Comparison of ENCODE assay signal across 10 cellular contexts in the genomic region with DNA sequence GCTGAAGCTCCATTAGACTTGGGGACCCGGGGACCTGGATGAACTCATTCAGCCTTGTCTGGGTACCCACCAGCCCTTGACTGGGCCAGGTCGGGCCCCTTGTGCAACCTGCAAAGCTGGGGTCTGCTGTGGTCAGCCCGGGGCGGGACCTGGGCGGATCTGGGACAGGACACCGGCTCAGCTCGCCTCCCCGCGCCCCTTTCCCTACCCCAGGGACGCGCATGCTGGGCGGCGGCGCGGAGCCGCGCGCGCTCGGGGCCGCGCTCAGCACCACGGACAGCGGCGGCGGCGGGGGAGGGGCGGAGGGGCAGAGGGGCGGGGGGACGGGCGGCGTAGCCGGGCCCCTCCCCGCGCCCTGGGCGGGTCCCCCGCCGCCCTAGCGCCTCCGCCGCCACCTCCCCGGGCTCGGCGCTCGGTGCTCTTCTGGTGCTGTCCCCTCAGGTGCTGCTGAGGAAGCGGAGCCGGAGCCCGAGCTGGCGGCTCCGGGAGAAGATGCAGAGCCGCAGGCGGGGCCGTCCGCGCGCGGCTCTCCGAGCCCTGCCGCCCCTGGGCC. TPM values are rescaled to one million over a fixed set of nuclear protein-coding genes. Genes with fewer than 3 reads are reported as not detected.
A peak's percentile ranks its signal among the peaks of the same experiment; 100 is the strongest.
DNase-seq lines count a peak whose midpoint lies in the region; ATAC-seq and TF ChIP-seq lines count a peak whose summit lies in the region.
"Had no signal": no experiment of that assay in that cellular context is flagged by ENCODE, and none has a peak within 500 bp of the region (broad histone marks: within the 10 kb centered on the region; RNA-seq: fewer than 3 reads in every experiment).

No MANE protein-coding gene starts in this region.

- H3K9me3 ChIP-seq in SK-N-SH (no peaks in the 10 kb centered on the region), skeletal muscle satellite cell (replicated peaks; ENCODE audit: low read length) (no peaks in the 10 kb centered on the region)
- H3K9me3 ChIP-seq: Peyer's patch had no signal

- TF ChIP-seq EP300 in SK-N-SH (IDR thresholded peaks at IDR 0.05; ENCODE audit: borderline replicate concordance in 1 of 2, low read depth in 1 of 2, low read length in 1 of 2) = no peak

- H2AFZ ChIP-seq in SK-N-SH (ENCODE audit: low read depth) = no peak overlapping the region

- peaks cover 4% of the 10 kb centered on the region; the same call in 1 of the 2 replicates for H4K20me1 ChIP-seq in SK-N-SH (ENCODE audit: insufficient read depth)

- DNase-seq in DMS 273 (lab: John Stamatoyannopoulos, UW; ENCODE audit: unreplicated experiment) (peak; percentile 78), DMS 273 treated with DMSO at 0.1 percent for 48 hours (lab: John Stamatoyannopoulos, UW) (no peak), SK-N-SH (peak; percentile 95), left cardiac atrium (no peak), COLO829 (ENCODE audit: low spot score) (no peak)
- DNase-seq in stimulated activated CD4-positive, alpha-beta T cell treated with anti-CD3 and anti-CD28 coated beads, Interleukin-2, amount 100 ng/mL, for 24 hours = no peak

- peak overlapping the region in 1 of 2 experiments; percentile 64; a peak in 1 of 4 replicates for H3K27ac ChIP-seq in SK-N-SH (ENCODE audit: low read depth in 2 of 2, low read length in 1 of 2)
- H3K27ac ChIP-seq: parathyroid adenoma, Peyer's patch had no signal

- H3K36me3 ChIP-seq in SK-N-SH (replicated peaks in 1 of 2; ENCODE audit: control insufficient read depth in 1 of 2, insufficient read depth in 2 of 2, low read length in 1 of 2) = peaks cover 0 to 7% of the 10 kb centered on the region in 2 experiments
- peaks cover 8% of the 10 kb centered on the region for H3K36me3 ChIP-seq in skeletal muscle satellite cell (ENCODE audit: insufficient read depth, low read length)

- peaks cover 4% of the 10 kb centered on the region for H3F3A ChIP-seq in SK-N-SH (replicated peaks; ENCODE audit: insufficient read depth)

- no peaks in the 10 kb centered on the region for H3K27me3 ChIP-seq in SK-N-SH (ENCODE audit: insufficient read depth)
- peaks cover 59% of the 10 kb centered on the region for H3K27me3 ChIP-seq in skeletal muscle satellite cell (ENCODE audit: control insufficient read depth, insufficient read depth, low read length)

- ATAC-seq in left cardiac atrium (peak; percentile 12 to 38), HG02981 (IDR thresholded peaks at IDR 0.05; ENCODE audit: unreplicated experiment) (no peak)

- H3K4me3 ChIP-seq in SK-N-SH (ENCODE audit: low read depth in 2 of 2, low read length in 1 of 2) (peak overlapping the region; percentile 64 to 82), skeletal muscle satellite cell (ENCODE audit: low read length) (peak overlapping the region; percentile 69)

- H3K4me2 ChIP-seq in SK-N-SH (peak overlapping the region; percentile 94; the same call in 1 of the 2 replicates), skeletal muscle satellite cell (ENCODE audit: low read length) (peak overlapping the region; percentile 99)

- H3K9me2 ChIP-seq in SK-N-SH = no peaks in the 10 kb centered on the region

- intact Hi-C loops in left cardiac atrium (cut with DNase I) = no loop called here

- TF ChIP-seq RAD21 in SK-N-SH (IDR thresholded peaks at IDR 0.05; ENCODE audit: low read length) = no peak

- H3K4me1 ChIP-seq in SK-N-SH (ENCODE audit: control insufficient read depth in 1 of 2, insufficient read depth in 2 of 2, low read depth in 1 of 2, low read length in 1 of 2) (peaks cover 0 to 10% of the 10 kb centered on the region in 2 experiments; a peak in 1 of 4 replicates), skeletal muscle satellite cell (ENCODE audit: control insufficient read depth, insufficient read depth, low read length) (peaks cover 17% of the 10 kb centered on the region)
- H3K4me1 ChIP-seq: parathyroid adenoma had no signal

- H3K9ac ChIP-seq in SK-N-SH = no peak overlapping the region; the same call in 1 of the 2 replicates
- no peak overlapping the region for H3K9ac ChIP-seq in skeletal muscle satellite cell (ENCODE audit: low read depth, low read length)

- no peaks in the 10 kb centered on the region for H3K79me2 ChIP-seq in SK-N-SH (ENCODE audit: insufficient read depth)
- H3K79me2 ChIP-seq: parathyroid adenoma had no signal

- CTCF ChIA-PET in SK-N-SH (lab: Yijun Ruan, JAX) = interaction anchor here (0.7 to 16.5 kb wide), 10 partner anchors 8 to 131 kb away, joined by 3 to 263 read pairs (median 4); a partner anchor contains a TSS

- no CpG with 5 or more reads among the region's 59 CpGs for WGBS in SK-N-SH (ENCODE audit: low lambda C conversion rate)

- no peak for TF ChIP-seq CTCF in SK-N-SH (IDR thresholded peaks at IDR 0.05)

- POLR2A ChIA-PET in SK-N-SH (lab: Yijun Ruan, JAX) = interaction anchor here (1.2 kb wide), 1 partner anchor 154 kb away, joined by 3 read pairs; a partner anchor contains a TSS

TF ChIP-seq in SK-N-SH, 30 proteins besides CTCF, POLR2A, EP300 and RAD21:
- TF ChIP-seq, protein P1, sequence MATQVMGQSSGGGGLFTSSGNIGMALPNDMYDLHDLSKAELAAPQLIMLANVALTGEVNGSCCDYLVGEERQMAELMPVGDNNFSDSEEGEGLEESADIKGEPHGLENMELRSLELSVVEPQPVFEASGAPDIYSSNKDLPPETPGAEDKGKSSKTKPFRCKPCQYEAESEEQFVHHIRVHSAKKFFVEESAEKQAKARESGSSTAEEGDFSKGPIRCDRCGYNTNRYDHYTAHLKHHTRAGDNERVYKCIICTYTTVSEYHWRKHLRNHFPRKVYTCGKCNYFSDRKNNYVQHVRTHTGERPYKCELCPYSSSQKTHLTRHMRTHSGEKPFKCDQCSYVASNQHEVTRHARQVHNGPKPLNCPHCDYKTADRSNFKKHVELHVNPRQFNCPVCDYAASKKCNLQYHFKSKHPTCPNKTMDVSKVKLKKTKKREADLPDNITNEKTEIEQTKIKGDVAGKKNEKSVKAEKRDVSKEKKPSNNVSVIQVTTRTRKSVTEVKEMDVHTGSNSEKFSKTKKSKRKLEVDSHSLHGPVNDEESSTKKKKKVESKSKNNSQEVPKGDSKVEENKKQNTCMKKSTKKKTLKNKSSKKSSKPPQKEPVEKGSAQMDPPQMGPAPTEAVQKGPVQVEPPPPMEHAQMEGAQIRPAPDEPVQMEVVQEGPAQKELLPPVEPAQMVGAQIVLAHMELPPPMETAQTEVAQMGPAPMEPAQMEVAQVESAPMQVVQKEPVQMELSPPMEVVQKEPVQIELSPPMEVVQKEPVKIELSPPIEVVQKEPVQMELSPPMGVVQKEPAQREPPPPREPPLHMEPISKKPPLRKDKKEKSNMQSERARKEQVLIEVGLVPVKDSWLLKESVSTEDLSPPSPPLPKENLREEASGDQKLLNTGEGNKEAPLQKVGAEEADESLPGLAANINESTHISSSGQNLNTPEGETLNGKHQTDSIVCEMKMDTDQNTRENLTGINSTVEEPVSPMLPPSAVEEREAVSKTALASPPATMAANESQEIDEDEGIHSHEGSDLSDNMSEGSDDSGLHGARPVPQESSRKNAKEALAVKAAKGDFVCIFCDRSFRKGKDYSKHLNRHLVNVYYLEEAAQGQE (IDR thresholded peaks at IDR 0.05; ENCODE audit: low read depth, low read length) = peak; percentile 93
- no peak for TF ChIP-seq TAF1 (IDR thresholded peaks at IDR 0.05; ENCODE audit: borderline replicate concordance, low read depth, low read length)
TF ChIP-seq in SK-N-SH: peak in this region for 1.

RNA-seq across cellular contexts. Expression of a gene that starts 7.4 kb away (rescaled TPM):
- 31.3 and 37.8 TPM in 2 replicates for polyA plus RNA-seq in SK-N-SH (2012; rRNA removed)
- polyA plus RNA-seq in SK-N-SH (2012; cell fraction: cytosol; rRNA removed) = 12.3 and 19.7 TPM in 2 replicates
- polyA plus RNA-seq in SK-N-SH (2012; cell fraction: nucleus; rRNA removed) = 79.0 and 110 TPM in 2 replicates
- total RNA-seq in left cardiac atrium = 10 to 100 TPM in 1 of 2 donors, 1 to 10 TPM in 1; 9.0 to 10.2 TPM
- 21.4 and 25.3 TPM in 2 replicates for total RNA-seq in skeletal muscle satellite cell (2012; rRNA removed)

RNA-seq across cellular contexts. Expression of a gene that starts 7.7 kb away (rescaled TPM):
- 4.4 and 4.9 TPM in 2 replicates for polyA plus RNA-seq in SK-N-SH (2012; rRNA removed)
- polyA plus RNA-seq in SK-N-SH (2012; cell fraction: cytosol; rRNA removed) = 0.66 and 0.98 TPM in 2 replicates
- polyA plus RNA-seq in SK-N-SH (2012; cell fraction: nucleus; rRNA removed) = 30.1 and 51.0 TPM in 2 replicates
- total RNA-seq in left cardiac atrium = 1 to 10 TPM; 1.1 to 1.2 TPM
- total RNA-seq in skeletal muscle satellite cell (2012; rRNA removed) = 0.76 and 2.4 TPM in 2 replicates

RNA-seq across cellular contexts. Expression of a gene that starts 8.1 kb away (rescaled TPM):
- 5.7 and 9.0 TPM in 2 replicates for polyA plus RNA-seq in SK-N-SH (2012; rRNA removed)
- polyA plus RNA-seq in SK-N-SH (2012; cell fraction: cytosol; rRNA removed) = 4.1 and 6.2 TPM in 2 replicates
- polyA plus RNA-seq in SK-N-SH (2012; cell fraction: nucleus; rRNA removed) = 3.3 and 3.4 TPM in 2 replicates
- 1 to 10 TPM; 2.5 to 4.8 TPM for total RNA-seq in left cardiac atrium
- 0.44 and 0.51 TPM in 2 replicates for total RNA-seq in skeletal muscle satellite cell (2012; rRNA removed)

RNA-seq across cellular contexts. Expression of a gene that starts 13.9 kb away (rescaled TPM):
- 19.5 and 21.0 TPM in 2 replicates for polyA plus RNA-seq in SK-N-SH (2012; rRNA removed)
- 8.6 and 12.2 TPM in 2 replicates for polyA plus RNA-seq in SK-N-SH (2012; cell fraction: cytosol; rRNA removed)
- polyA plus RNA-seq in SK-N-SH (2012; cell fraction: nucleus; rRNA removed) = 52.0 and 82.9 TPM in 2 replicates
- total RNA-seq in left cardiac atrium = 1 to 10 TPM; 7.6 to 9.6 TPM
- total RNA-seq in skeletal muscle satellite cell (2012; rRNA removed) = 11.9 and 13.3 TPM in 2 replicates

RNA-seq across cellular contexts. Expression of a gene that starts 14.0 kb away (rescaled TPM):
- polyA plus RNA-seq in SK-N-SH (2012; rRNA removed) = 4.3 and 5.1 TPM in 2 replicates
- polyA plus RNA-seq in SK-N-SH (2012; cell fraction: cytosol; rRNA removed) = 2.0 and 3.9 TPM in 2 replicates
- 13.7 and 16.4 TPM in 2 replicates for polyA plus RNA-seq in SK-N-SH (2012; cell fraction: nucleus; rRNA removed)
- 1 to 10 TPM; 3.5 to 3.7 TPM for total RNA-seq in left cardiac atrium
- total RNA-seq in skeletal muscle satellite cell (2012; rRNA removed) = 2.2 and 2.5 TPM in 2 replicates

Comparison
In these comparisons a context has a peak if more than half of its experiments do, and no peak if none do; other contexts are left out.
1. DNase-seq: peak in DMS 273 (single experiment) and SK-N-SH (single experiment); none in DMS 273 treated with DMSO at 0.1 percent for 48 hours (single experiment), left cardiac atrium (single experiment), stimulated activated CD4-positive, alpha-beta T cell treated with anti-CD3 and anti-CD28 coated beads, Interleukin-2, amount 100 ng/mL, for 24 hours (0 of 2) and COLO829 (single experiment).